Comparison of ENCODE assay signal across 18 cellular contexts in the genomic region with DNA sequence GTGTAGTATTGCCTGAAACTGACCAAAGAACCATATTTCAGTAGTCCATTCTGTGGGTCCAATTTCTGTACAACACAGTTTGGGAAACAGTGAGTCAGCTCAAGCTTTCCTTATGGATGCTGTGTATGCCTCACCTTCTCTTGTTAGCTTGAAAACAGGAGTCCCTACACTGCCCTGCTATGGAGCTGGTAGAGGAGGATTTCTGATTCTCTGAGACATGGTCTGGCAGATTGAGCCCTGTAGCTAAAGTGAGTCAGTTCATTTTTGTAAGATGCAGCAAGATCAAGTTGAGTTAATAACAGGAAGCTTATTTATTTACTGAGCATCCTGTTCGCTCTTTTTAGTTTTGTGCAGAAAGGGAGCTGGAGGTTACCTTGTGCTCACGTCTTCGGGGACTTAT.
DNase-seq lines count a peak whose midpoint lies in the region; ATAC-seq, FAIRE-seq and TF ChIP-seq lines count a peak whose summit lies in the region.
"Had no signal": no experiment of that assay in that cellular context is flagged by ENCODE, and none has a peak within 500 bp of the region (broad histone marks: within the 10 kb centered on the region; RNA-seq: fewer than 3 reads in every experiment).

No MANE protein-coding gene starts in this region.

- H4K20me1 ChIP-seq in Loucy (ENCODE audit: insufficient read depth, low read length, poor library complexity, severe bottlenecking) (no peaks in the 10 kb centered on the region), smooth muscle cell (ENCODE audit: low read depth) (no peaks in the 10 kb centered on the region), MM.1S (ENCODE audit: insufficient read depth, low read length) (no peaks in the 10 kb centered on the region)

- peak overlapping the region; percentile 29 for H3K4me2 ChIP-seq in Loucy (ENCODE audit: low read depth, low read length, poor library complexity, severe bottlenecking)
- no peak overlapping the region for H3K4me2 ChIP-seq in smooth muscle cell
- H3K4me2 ChIP-seq in MM.1S (ENCODE audit: low read depth, low read length), result no peak overlapping the region
- H3K4me2 ChIP-seq: A549 had no signal

- no peaks in the 10 kb centered on the region for H3K79me2 ChIP-seq in Loucy (ENCODE audit: insufficient read depth, low read length)
- H3K79me2 ChIP-seq in smooth muscle cell (ENCODE audit: low read depth), result no peaks in the 10 kb centered on the region
- no peaks in the 10 kb centered on the region for H3K79me2 ChIP-seq in MM.1S (ENCODE audit: low read length)

- no peak overlapping the region for H3K9ac ChIP-seq in Loucy (ENCODE audit: low read depth, low read length, poor library complexity, severe bottlenecking)
- H3K9ac ChIP-seq in smooth muscle cell (ENCODE audit: low read depth), result no peak overlapping the region
- no peak overlapping the region for H3K9ac ChIP-seq in MM.1S (ENCODE audit: low read length)

- H3K9me3 ChIP-seq in Loucy (ENCODE audit: insufficient read depth, low read depth, low read length) (no peaks in the 10 kb centered on the region), smooth muscle cell (replicated peaks; ENCODE audit: low read depth) (no peaks in the 10 kb centered on the region), pancreas (no peaks in the 10 kb centered on the region), MM.1S (replicated peaks; ENCODE audit: insufficient read depth, low read length) (no peaks in the 10 kb centered on the region)
- H3K9me3 ChIP-seq: A549, BE2C, HAP-1 had no signal

- no peak for ATAC-seq in pancreas
- ATAC-seq: A549 had no signal

- no peaks in the 10 kb centered on the region for H3K27me3 ChIP-seq in Loucy (ENCODE audit: insufficient read depth, low read length, poor library complexity, severe bottlenecking)
- no peaks in the 10 kb centered on the region for H3K27me3 ChIP-seq in smooth muscle cell (ENCODE audit: low read depth)
- no peaks in the 10 kb centered on the region for H3K27me3 ChIP-seq in pancreas
- H3K27me3 ChIP-seq in MM.1S (replicated peaks; ENCODE audit: insufficient read depth, low read length), result no peaks in the 10 kb centered on the region
- H3K27me3 ChIP-seq: BE2C had no signal

- DNase-seq in amniotic epithelial cell (ENCODE audit: low read depth) (peak; percentile 19), epithelial cell of esophagus (ENCODE audit: low read depth) (peak; percentile 57), smooth muscle cell (lab: John Stamatoyannopoulos, UW; ENCODE audit: unreplicated experiment) (no peak), nucleus accumbens (lab: John Stamatoyannopoulos, UW) (no peak), pancreas (no peak), MM.1S (no peak), NCI-H146 treated with DMSO at 0.1 percent for 48 hours (lab: John Stamatoyannopoulos, UW; ENCODE audit: unreplicated experiment) (no peak)
- DNase-seq: BE2C; CD4-positive, alpha-beta memory T cell; DND-41 had no signal

- H3K4me1 ChIP-seq in Loucy (ENCODE audit: insufficient read depth, low read length, poor library complexity, severe bottlenecking) (peaks cover 12% of the 10 kb centered on the region), smooth muscle cell (ENCODE audit: low read depth) (no peaks in the 10 kb centered on the region), pancreas (no peaks in the 10 kb centered on the region), MM.1S (ENCODE audit: low read length) (no peaks in the 10 kb centered on the region)
- H3K4me1 ChIP-seq: A549, BE2C had no signal

- H2AFZ ChIP-seq in Loucy (ENCODE audit: low read length), result peak overlapping the region; percentile 19; the same call in 1 of the 2 replicates
- peak overlapping the region; percentile 42 for H2AFZ ChIP-seq in smooth muscle cell (ENCODE audit: low read depth)
- H2AFZ ChIP-seq in MM.1S (ENCODE audit: low read length), result no peak overlapping the region

- H3K27ac ChIP-seq in smooth muscle cell (ENCODE audit: low read depth), result peak overlapping the region; percentile 17
- H3K27ac ChIP-seq in pancreas, result no peak overlapping the region
- H3K27ac ChIP-seq in MM.1S (ENCODE audit: low read length), result no peak overlapping the region
- H3K27ac ChIP-seq: A549, C4-2B had no signal

- TF ChIP-seq CTCF in Loucy (conservative IDR thresholded peaks at IDR 0.05; ENCODE audit: low read length), result no peak
- no peak for TF ChIP-seq CTCF in epithelial cell of esophagus (IDR thresholded peaks at IDR 0.05; ENCODE audit: insufficient read depth, low read depth, low read length, missing control alignments)
- TF ChIP-seq CTCF in smooth muscle cell (IDR thresholded peaks at IDR 0.05; ENCODE audit: borderline replicate concordance, insufficient read depth, poor library complexity, severe bottlenecking), result no peak
- TF ChIP-seq CTCF in pancreas (IDR thresholded peaks at IDR 0.05), result no peak
- TF ChIP-seq CTCF in MM.1S (IDR thresholded peaks at IDR 0.05; ENCODE audit: low read length), result no peak

- no peaks in the 10 kb centered on the region for H3F3A ChIP-seq in Loucy (ENCODE audit: low read depth)
- H3F3A ChIP-seq in smooth muscle cell (ENCODE audit: low read depth), result peaks cover 16% of the 10 kb centered on the region
- no peaks in the 10 kb centered on the region for H3F3A ChIP-seq in MM.1S (ENCODE audit: insufficient read depth, low read length)

- H3K4me3 ChIP-seq in Loucy (ENCODE audit: low read length, poor library complexity, severe bottlenecking) (no peak overlapping the region), epithelial cell of esophagus (ENCODE audit: low read length) (no peak overlapping the region), smooth muscle cell (no peak overlapping the region), pancreas (no peak overlapping the region), MM.1S (ENCODE audit: low read length) (no peak overlapping the region)
- H3K4me3 ChIP-seq: A549, HAP-1 had no signal

- intact Hi-C loops in pancreas (cut with DNase I), result no loop called here

- 84% methylated on average over 3 of the region's 3 CpGs for WGBS in smooth muscle cell (ENCODE audit: low lambda C conversion rate)
- 79 to 86% methylated on average over 3 of the region's 3 CpGs for WGBS in pancreas, 2 donors

- no peaks in the 10 kb centered on the region for H3K36me3 ChIP-seq in Loucy (ENCODE audit: insufficient read depth, low read length)
- no peaks in the 10 kb centered on the region for H3K36me3 ChIP-seq in smooth muscle cell (ENCODE audit: low read depth)
- no peaks in the 10 kb centered on the region for H3K36me3 ChIP-seq in pancreas
- no peaks in the 10 kb centered on the region for H3K36me3 ChIP-seq in MM.1S (replicated peaks; ENCODE audit: insufficient read depth, low read length)
- H3K36me3 ChIP-seq: BE2C, HAP-1 had no signal

- FAIRE-seq in pancreas (lab: Jason Lieb, UNC), result no peak
- FAIRE-seq: A549, D721Med, GM18507, GM19239, H1 had no signal

- no peaks in the 10 kb centered on the region for H3K9me2 ChIP-seq in Loucy (replicated peaks; ENCODE audit: low read depth, low read length)
- no peaks in the 10 kb centered on the region for H3K9me2 ChIP-seq in MM.1S (replicated peaks; ENCODE audit: insufficient read depth, low read length)

Comparison
In these comparisons a context has a peak if more than half of its experiments do, and no peak if none do; other contexts are left out.
1. DNase-seq: peak in amniotic epithelial cell (single experiment) and epithelial cell of esophagus (single experiment); none in smooth muscle cell (single experiment), nucleus accumbens (0 of 56), pancreas (0 of 6), MM.1S (single experiment) and NCI-H146 treated with DMSO at 0.1 percent for 48 hours (single experiment).